Comparison of ENCODE assay signal across 17 cellular contexts in the genomic region with DNA sequence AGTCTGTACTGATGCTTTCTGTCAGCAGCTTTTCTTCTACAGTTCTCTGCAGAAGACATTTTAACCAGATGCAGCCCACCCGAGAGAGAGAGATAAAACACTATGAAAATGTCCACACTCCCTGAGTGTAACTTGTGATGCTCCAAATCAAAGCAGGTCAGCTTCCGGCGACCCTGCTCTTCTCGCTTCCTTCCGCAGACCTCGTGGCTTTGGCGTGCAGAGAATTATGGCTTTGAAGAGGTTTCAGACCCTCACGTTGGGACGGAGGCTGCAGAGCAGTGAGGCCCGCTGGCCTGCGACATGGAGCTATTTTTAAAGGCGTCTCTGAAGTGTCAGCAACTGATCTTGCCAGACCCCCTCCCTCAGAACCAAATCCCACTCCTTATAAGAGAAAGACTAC. TPM values are rescaled to one million over a fixed set of nuclear protein-coding genes. Genes with fewer than 3 reads are reported as not detected.
DNase-seq lines count a peak whose midpoint lies in the region; ATAC-seq and TF ChIP-seq lines count a peak whose summit lies in the region.
"Had no signal": no experiment of that assay in that cellular context is flagged by ENCODE, and none has a peak within 500 bp of the region (broad histone marks: within the 10 kb centered on the region; RNA-seq: fewer than 3 reads in every experiment).

No MANE protein-coding gene starts in this region.

- in situ Hi-C loops in ACHN (cut with HindIII; ENCODE audit: low pct_ligation_motif_present, low pct_unique_long_range_greater_than_20kb, low sequenced_read_pairs) = no loop called here

- peaks cover 71% of the 10 kb centered on the region for H3K4me1 Mint-ChIP-seq in CD4-positive, alpha-beta T cell (ENCODE audit: low read depth)
- H3K4me1 Mint-ChIP-seq in activated CD8-positive, alpha-beta T cell treated with anti-CD3 and anti-CD28 coated beads for 36 hours (ENCODE audit: low read depth) = peaks cover 30% of the 10 kb centered on the region
- H3K4me1 Mint-ChIP-seq in naive thymus-derived CD4-positive, alpha-beta T cell = peaks cover 41 to 68% (median 54%) of the 10 kb centered on the region in 7 donors
- no peaks in the 10 kb centered on the region for H3K4me1 Mint-ChIP-seq in MCF 10A (ENCODE audit: insufficient read depth, unreplicated experiment)

- intact Hi-C loops in CD4-positive, alpha-beta T cell (cut with DNase I, micrococcal nuclease) = loop anchor here (10.0 kb wide), 2 partner anchors 562 to 1708 kb away; no protein-coding TSS in a partner anchor
- intact Hi-C loops in activated CD8-positive, alpha-beta T cell treated with anti-CD3 and anti-CD28 coated beads for 36 hours (cut with micrococcal nuclease) = no loop called here
- intact Hi-C loops in naive thymus-derived CD4-positive, alpha-beta T cell (cut with micrococcal nuclease) = loop anchor here (10.0 kb wide), 1 partner anchor 1068 kb away; the partner anchor contains the start of gene UBXN4 (in 2 of the 2)
- intact Hi-C loops in MCF 10A (cut with micrococcal nuclease) = no loop called here

- no peak for ATAC-seq in CD4-positive, alpha-beta T cell (ENCODE audit: poor library complexity)
- ATAC-seq in activated CD8-positive, alpha-beta T cell treated with anti-CD3 and anti-CD28 coated beads for 36 hours = peak; percentile 52
- ATAC-seq in naive thymus-derived CD4-positive, alpha-beta T cell = no peak
- ATAC-seq: sciatic nerve had no signal

- H3K36me3 Mint-ChIP-seq in CD4-positive, alpha-beta T cell (ENCODE audit: low read depth) = no peaks in the 10 kb centered on the region
- no peaks in the 10 kb centered on the region for H3K36me3 Mint-ChIP-seq in activated CD8-positive, alpha-beta T cell treated with anti-CD3 and anti-CD28 coated beads for 36 hours (ENCODE audit: low read depth)
- H3K36me3 Mint-ChIP-seq in naive thymus-derived CD4-positive, alpha-beta T cell = peaks cover 0 to 21% (median 0%) of the 10 kb centered on the region in 5 donors
- H3K36me3 Mint-ChIP-seq in MCF 10A (ENCODE audit: insufficient read depth, unreplicated experiment) = no peaks in the 10 kb centered on the region

- peak overlapping the region; percentile 21 for H3K4me3 Mint-ChIP-seq in CD4-positive, alpha-beta T cell
- H3K4me3 Mint-ChIP-seq in activated CD8-positive, alpha-beta T cell treated with anti-CD3 and anti-CD28 coated beads for 36 hours = no peak overlapping the region
- peak overlapping the region; percentile 51 to 69 (median 61) for H3K4me3 Mint-ChIP-seq in naive thymus-derived CD4-positive, alpha-beta T cell
- H3K4me3 Mint-ChIP-seq in MCF 10A (ENCODE audit: unreplicated experiment) = no peak overlapping the region

- no peaks in the 10 kb centered on the region for H3K27me3 ChIP-seq in BLaER1
- H3K27me3 ChIP-seq in CD4-positive, alpha-beta T cell (ENCODE audit: control insufficient read depth, insufficient read depth, low read length) = no peaks in the 10 kb centered on the region
- no peaks in the 10 kb centered on the region for H3K27me3 ChIP-seq in naive thymus-derived CD4-positive, alpha-beta T cell (ENCODE audit: control insufficient read depth in 2 of 2, insufficient read depth in 2 of 2, low read length in 2 of 2)
- H3K27me3 ChIP-seq: transverse colon had no signal

- peak overlapping the region; percentile 52; the same call in 1 of the 2 replicates for H3K27ac ChIP-seq in BLaER1
- H3K27ac ChIP-seq in CD4-positive, alpha-beta T cell (ENCODE audit: low read depth, low read length) = no peak overlapping the region
- H3K27ac ChIP-seq in naive thymus-derived CD4-positive, alpha-beta T cell (ENCODE audit: low read depth, low read length) = no peak overlapping the region
- H3K27ac ChIP-seq: C4-2B, transverse colon had no signal

- no peak for TF ChIP-seq CTCF in CD4-positive, alpha-beta T cell (IDR thresholded peaks at IDR 0.05)
- TF ChIP-seq CTCF in activated CD8-positive, alpha-beta T cell treated with anti-CD3 and anti-CD28 coated beads for 36 hours (IDR thresholded peaks at IDR 0.05) = no peak
- no peak for TF ChIP-seq CTCF in MCF 10A (IDR thresholded peaks at IDR 0.05; ENCODE audit: unreplicated experiment)

- no peaks in the 10 kb centered on the region for H3K9me3 Mint-ChIP-seq in CD4-positive, alpha-beta T cell
- H3K9me3 Mint-ChIP-seq in activated CD8-positive, alpha-beta T cell treated with anti-CD3 and anti-CD28 coated beads for 36 hours = no peaks in the 10 kb centered on the region
- peaks cover 0 to 4% (median 0%) of the 10 kb centered on the region in 11 donors for H3K9me3 Mint-ChIP-seq in naive thymus-derived CD4-positive, alpha-beta T cell
- no peaks in the 10 kb centered on the region for H3K9me3 Mint-ChIP-seq in MCF 10A (ENCODE audit: unreplicated experiment)

- H3K4me1 ChIP-seq in BLaER1 = peaks cover 52% of the 10 kb centered on the region
- H3K4me1 ChIP-seq in naive thymus-derived CD4-positive, alpha-beta T cell (ENCODE audit: control insufficient read depth in 2 of 2, insufficient read depth in 2 of 2, low read length in 2 of 2) = peaks cover 35 to 50% of the 10 kb centered on the region in 2 donors
- H3K4me1 ChIP-seq: transverse colon had no signal

- H3K27ac Mint-ChIP-seq in CD4-positive, alpha-beta T cell = no peak overlapping the region
- H3K27ac Mint-ChIP-seq in activated CD8-positive, alpha-beta T cell treated with anti-CD3 and anti-CD28 coated beads for 36 hours = peak overlapping the region; percentile 70
- H3K27ac Mint-ChIP-seq in naive thymus-derived CD4-positive, alpha-beta T cell = peak overlapping the region in 6 of 9 donors; percentile 5 to 56 (median 45)
- no peak overlapping the region for H3K27ac Mint-ChIP-seq in MCF 10A (ENCODE audit: low read depth, unreplicated experiment)

- H3K4me2 ChIP-seq in BLaER1 = peak overlapping the region; percentile 81

- peak overlapping the region; percentile 37; the same call in 1 of the 2 replicates for H3K9ac ChIP-seq in BLaER1

- POLR2A ChIA-PET in CD4-positive, alpha-beta T cell (lab: Charles Lee) = interaction anchor here (1.4 kb wide), 1 partner anchor 9 kb away, joined by 8 read pairs; no protein-coding TSS in a partner anchor
- POLR2A ChIA-PET in activated CD8-positive, alpha-beta T cell treated with anti-CD3 and anti-CD28 coated beads for 36 hours (lab: Charles Lee) = no interaction called here
- POLR2A ChIA-PET in naive thymus-derived CD4-positive, alpha-beta T cell (lab: Charles Lee) = interaction anchor here (0.6 to 1.9 kb wide), 2 partner anchors 21 to 372 kb away, joined by 3 read pairs; no protein-coding TSS in a partner anchor
- POLR2A ChIA-PET in MCF 10A (lab: Yijun Ruan, JAX) = no interaction called here

- no peaks in the 10 kb centered on the region for H3K9me3 ChIP-seq in BLaER1
- no peaks in the 10 kb centered on the region for H3K9me3 ChIP-seq in CD4-positive, alpha-beta T cell (ENCODE audit: control insufficient read depth, low read length)
- H3K9me3 ChIP-seq in naive thymus-derived CD4-positive, alpha-beta T cell (ENCODE audit: control insufficient read depth in 2 of 3, low read length in 3 of 3) = no peaks in the 10 kb centered on the region
- H3K9me3 ChIP-seq: transverse colon had no signal

- BruUV-seq in MCF 10A (replicated peaks; lab: Mats Ljungman, UMichigan) = no TSS peak

- DNase-seq in CD4-positive, alpha-beta T cell = no peak
- peak; percentile 51 for DNase-seq in activated CD8-positive, alpha-beta T cell treated with anti-CD3 and anti-CD28 coated beads for 36 hours
- peak in 3 of 9 donors; percentile 22 to 31 (median 30) for DNase-seq in naive thymus-derived CD4-positive, alpha-beta T cell
- DNase-seq in MCF 10A (ENCODE audit: unreplicated experiment) = no peak
- DNase-seq in stimulated activated CD4-positive, alpha-beta T cell treated with anti-CD3 and anti-CD28 coated beads, Interleukin-4, amount 100 ng/mL, for 24 hours = no peak
- no peak for DNase-seq in ACHN
- DNase-seq: IMR-90; midbrain; NCI-H526 treated with DMSO at 0.1 percent for 48 hours; occipital lobe; OCI-M1; stimulated activated CD4-positive, alpha-beta T cell treated with anti-CD3 and anti-CD28 coated beads, Interleukin-2, amount 100 ng/mL, for 48 hours; transverse colon had no signal

- H4K20me1 ChIP-seq in BLaER1 = no peaks in the 10 kb centered on the region

- no peaks in the 10 kb centered on the region for H3K36me3 ChIP-seq in BLaER1
- H3K36me3 ChIP-seq in naive thymus-derived CD4-positive, alpha-beta T cell (ENCODE audit: control insufficient read depth in 2 of 3, insufficient read depth in 3 of 3, low read length in 3 of 3) = no peaks in the 10 kb centered on the region
- H3K36me3 ChIP-seq: transverse colon had no signal

- CTCF ChIA-PET in CD4-positive, alpha-beta T cell (lab: Charles Lee) = no interaction called here
- CTCF ChIA-PET in activated CD8-positive, alpha-beta T cell treated with anti-CD3 and anti-CD28 coated beads for 36 hours (lab: Charles Lee) = no interaction called here
- CTCF ChIA-PET in naive thymus-derived CD4-positive, alpha-beta T cell (lab: Charles Lee) = interaction anchor here (1.5 kb wide), 1 partner anchor 9 kb away, joined by 3 read pairs; no protein-coding TSS in a partner anchor
- CTCF ChIA-PET in MCF 10A (lab: Yijun Ruan, JAX) = no interaction called here

- H3K27me3 Mint-ChIP-seq in CD4-positive, alpha-beta T cell = no peaks in the 10 kb centered on the region
- H3K27me3 Mint-ChIP-seq in activated CD8-positive, alpha-beta T cell treated with anti-CD3 and anti-CD28 coated beads for 36 hours = peaks cover 1% of the 10 kb centered on the region
- peaks cover 0 to 26% (median 4%) of the 10 kb centered on the region in 5 donors for H3K27me3 Mint-ChIP-seq in naive thymus-derived CD4-positive, alpha-beta T cell
- no peaks in the 10 kb centered on the region for H3K27me3 Mint-ChIP-seq in MCF 10A (ENCODE audit: insufficient read depth, unreplicated experiment)

- H3K4me3 ChIP-seq in BLaER1 = no peak overlapping the region
- peak overlapping the region; percentile 3 for H3K4me3 ChIP-seq in naive thymus-derived CD4-positive, alpha-beta T cell (ENCODE audit: low read length)
- H3K4me3 ChIP-seq: transverse colon had no signal

RNA-seq across cellular contexts. Expression of gene TMEM163, which starts 41.8 kb away (rescaled TPM):
- total RNA-seq in CD4-positive, alpha-beta T cell = under 1 TPM; 0.14 to 0.47 TPM
- not detected for total RNA-seq in activated CD8-positive, alpha-beta T cell treated with anti-CD3 and anti-CD28 coated beads for 36 hours
- total RNA-seq in naive thymus-derived CD4-positive, alpha-beta T cell = under 1 TPM in 3 of 5 experiments, not detected in 2; 0.21 to 0.71 (median 0.39) TPM
- polyA plus RNA-seq in naive thymus-derived CD4-positive, alpha-beta T cell = under 1 TPM; 0.13 to 0.21 TPM
- not detected in 2 replicates for total RNA-seq in MCF 10A (2022)
- total RNA-seq: IMR-90 had no signal
- polyA plus RNA-seq: IMR-90, keratinocyte had no signal

Comparison
In these comparisons a context has a peak if more than half of its experiments do, and no peak if none do; other contexts are left out.
1. H3K27ac Mint-ChIP-seq: peak in activated CD8-positive, alpha-beta T cell treated with anti-CD3 and anti-CD28 coated beads for 36 hours (single experiment) and naive thymus-derived CD4-positive, alpha-beta T cell (6 of 9); none in CD4-positive, alpha-beta T cell (single experiment) and MCF 10A (single experiment).
2. H3K4me3 Mint-ChIP-seq: peak in CD4-positive, alpha-beta T cell (single experiment) and naive thymus-derived CD4-positive, alpha-beta T cell (10 of 10); none in activated CD8-positive, alpha-beta T cell treated with anti-CD3 and anti-CD28 coated beads for 36 hours (single experiment) and MCF 10A (single experiment).
3. POLR2A ChIA-PET loops: an anchor here in CD4-positive, alpha-beta T cell (1.4 kb wide) and naive thymus-derived CD4-positive, alpha-beta T cell (0.6 to 1.9 kb wide); none called in activated CD8-positive, alpha-beta T cell treated with anti-CD3 and anti-CD28 coated beads for 36 hours and MCF 10A.
4. intact Hi-C loops: an anchor here in CD4-positive, alpha-beta T cell (10.0 kb wide) and naive thymus-derived CD4-positive, alpha-beta T cell (10.0 kb wide); none called in activated CD8-positive, alpha-beta T cell treated with anti-CD3 and anti-CD28 coated beads for 36 hours and MCF 10A.